In the genomic region with DNA sequence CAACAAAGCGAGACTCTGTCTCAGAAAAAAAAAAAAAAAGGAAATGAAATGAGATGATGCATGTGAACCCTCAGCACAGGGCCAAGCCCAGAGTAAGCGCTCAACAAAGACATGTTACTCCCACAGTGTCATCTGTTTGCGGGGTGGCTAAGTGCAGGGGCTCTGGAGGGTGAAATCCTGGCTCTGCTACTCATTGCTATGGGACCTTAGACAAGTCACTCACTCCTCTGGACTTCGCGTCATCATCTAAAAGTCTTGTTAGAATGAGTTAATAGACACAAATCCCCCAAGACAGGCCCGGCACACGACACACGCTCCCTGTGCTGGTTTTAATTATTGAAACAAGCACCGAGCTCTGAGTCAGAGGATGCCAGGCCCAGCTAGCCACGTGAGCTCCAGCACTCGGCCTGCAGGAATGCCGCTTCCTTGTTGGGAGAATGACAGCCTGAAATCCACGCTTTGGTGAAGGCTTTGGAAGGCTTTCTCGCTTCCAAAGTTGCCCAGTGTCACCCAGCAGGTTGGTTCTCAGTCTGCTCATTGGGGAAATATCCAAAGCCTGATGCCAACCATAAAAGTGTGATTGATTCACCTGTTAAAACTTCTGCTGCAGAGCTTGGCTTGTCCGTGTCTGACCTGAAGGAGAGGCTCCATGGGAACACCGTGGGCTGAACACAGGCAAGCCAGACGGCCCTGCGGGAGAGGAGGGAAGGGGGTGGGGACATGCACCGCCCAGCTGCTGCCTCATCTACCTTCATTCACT, we compare ENCODE assay signal across 10 cellular contexts. TPM values are rescaled to one million over a fixed set of nuclear protein-coding genes. Genes with fewer than 3 reads are reported as not detected.
DNase-seq lines count a peak whose midpoint lies in the region; ATAC-seq and TF ChIP-seq lines count a peak whose summit lies in the region.
"Had no signal": no experiment of that assay in that cellular context is flagged by ENCODE, and none has a peak within 500 bp of the region (broad histone marks: within the 10 kb centered on the region; RNA-seq: fewer than 3 reads in every experiment).

No MANE protein-coding gene starts in this region.

- TF ChIP-seq CTCF in upper lobe of right lung (IDR thresholded peaks at IDR 0.05), result no peak

- H3K36me3 ChIP-seq in adipocyte (ENCODE audit: control insufficient read depth, insufficient read depth, low read length, severe bottlenecking) (no peaks in the 10 kb centered on the region), upper lobe of right lung (no peaks in the 10 kb centered on the region)
- H3K36me3 ChIP-seq: BLaER1 treated with 17β-estradiol and CSF1 and Interleukin-3, amounts not matched to agents 10 nM and 100 nM had no signal

- ATAC-seq in upper lobe of right lung, result peak; percentile 8
- no peak for ATAC-seq in activated T-cell treated with anti-CD3 and anti-CD28 coated beads, Interleukin-2, amount 50 U/mL, for 72 hours (replicated peaks in 1 of 2)

- peak; percentile 12 to 30 for DNase-seq in SHP77 (lab: John Stamatoyannopoulos, UW)
- no peak for DNase-seq in SHP77 treated with DMSO at 0.1 percent for 48 hours (lab: John Stamatoyannopoulos, UW)
- DNase-seq in adipocyte (ENCODE audit: low read depth), result peak; percentile 98
- DNase-seq in iris pigment epithelial cell (ENCODE audit: low read depth), result peak; percentile 63
- DNase-seq in upper lobe of right lung, result no peak
- DNase-seq in NCI-H1436 treated with DMSO at 0.1 percent for 48 hours (lab: John Stamatoyannopoulos, UW), result no peak
- no peak for DNase-seq in stimulated activated CD4-positive, alpha-beta T cell treated with anti-CD3 and anti-CD28 coated beads, Interleukin-2, amount 100 ng/mL, for 24 hours
- no peak for DNase-seq in activated T-cell treated with anti-CD3 and anti-CD28 coated beads, Interleukin-2, amount 50 U/mL, for 72 hours

- no peak overlapping the region for H3K27ac ChIP-seq in upper lobe of right lung
- H3K27ac ChIP-seq: BLaER1 treated with 17β-estradiol and CSF1 and Interleukin-3, amounts not matched to agents 10 nM and 100 nM had no signal

- no peaks in the 10 kb centered on the region for H3K9me3 Mint-ChIP-seq in activated T-cell treated with anti-CD3 and anti-CD28 coated beads, Interleukin-2, amount 50 U/mL, for 72 hours
- H3K9me3 Mint-ChIP-seq: activated T-helper 2 cell treated with anti-CD3 and anti-CD28 coated beads, Interferon-gamma antibody, Interleukin-2, Interleukin-4, amounts not matched to agents 10 μg/mL and 5 μg/mL and 100 μg/mL, durations not matched to agents 14 hours and 24 hours and 36 hours had no signal

- H3K4me3 Mint-ChIP-seq in activated T-cell treated with anti-CD3 and anti-CD28 coated beads, Interleukin-2, amount 50 U/mL, for 72 hours, result no peak overlapping the region

- H3K9me3 ChIP-seq in adipocyte (ENCODE audit: control insufficient read depth, low read length) (no peaks in the 10 kb centered on the region), upper lobe of right lung (no peaks in the 10 kb centered on the region)

- H3K4me1 Mint-ChIP-seq in activated T-cell treated with anti-CD3 and anti-CD28 coated beads, Interleukin-2, amount 50 U/mL, for 72 hours (ENCODE audit: low read depth), result no peaks in the 10 kb centered on the region

- H3K4me1 ChIP-seq in adipocyte (ENCODE audit: control insufficient read depth, insufficient read depth, low read length) (peaks cover 46% of the 10 kb centered on the region), upper lobe of right lung (peaks cover 6% of the 10 kb centered on the region)

- H3K27me3 Mint-ChIP-seq in activated T-cell treated with anti-CD3 and anti-CD28 coated beads, Interleukin-2, amount 50 U/mL, for 72 hours (ENCODE audit: low read depth), result peaks cover 20% of the 10 kb centered on the region

- H3K36me3 Mint-ChIP-seq in activated T-cell treated with anti-CD3 and anti-CD28 coated beads, Interleukin-2, amount 50 U/mL, for 72 hours (ENCODE audit: insufficient read depth in 2 of 2), result no peaks in the 10 kb centered on the region

- H3K27me3 ChIP-seq in adipocyte (replicated peaks; ENCODE audit: control insufficient read depth, insufficient read depth, low read length), result peaks cover 10% of the 10 kb centered on the region
- H3K27me3 ChIP-seq in upper lobe of right lung, result no peaks in the 10 kb centered on the region
- H3K27me3 ChIP-seq: BLaER1 treated with 17β-estradiol and CSF1 and Interleukin-3, amounts not matched to agents 10 nM and 100 nM had no signal

- no peak overlapping the region for H3K27ac Mint-ChIP-seq in activated T-cell treated with anti-CD3 and anti-CD28 coated beads, Interleukin-2, amount 50 U/mL, for 72 hours
- H3K27ac Mint-ChIP-seq: activated T-helper 2 cell treated with anti-CD3 and anti-CD28 coated beads, Interferon-gamma antibody, Interleukin-2, Interleukin-4, amounts not matched to agents 10 μg/mL and 5 μg/mL and 100 μg/mL, durations not matched to agents 14 hours and 24 hours and 36 hours had no signal

- H3K9ac ChIP-seq in adipocyte (ENCODE audit: low read length), result peak overlapping the region; percentile 51
- H3K9ac ChIP-seq: BLaER1 treated with 17β-estradiol and CSF1 and Interleukin-3, amounts not matched to agents 10 nM and 100 nM had no signal

- no peak overlapping the region for H3K4me3 ChIP-seq in adipocyte (ENCODE audit: low read length)
- no peak overlapping the region for H3K4me3 ChIP-seq in upper lobe of right lung
- H3K4me3 ChIP-seq: BLaER1 treated with 17β-estradiol and CSF1 and Interleukin-3, amounts not matched to agents 10 nM and 100 nM had no signal

- intact Hi-C loops in upper lobe of right lung (cut with DNase I), result no loop called here

RNA-seq across cellular contexts. Expression of a gene that starts 36.7 kb away (rescaled TPM):
- 112 TPM for total RNA-seq in upper lobe of right lung
- 100 to 1,000 TPM; 149 to 156 TPM for total RNA-seq in activated T-cell treated with anti-CD3 and anti-CD28 coated beads, Interleukin-2, amount 50 U/mL, for 72 hours

Comparison
In these comparisons a context has a peak if more than half of its experiments do, and no peak if none do; other contexts are left out.
1. DNase-seq: peak in SHP77 (2 of 2), adipocyte (single experiment) and iris pigment epithelial cell (single experiment); none in SHP77 treated with DMSO at 0.1 percent for 48 hours (single experiment), upper lobe of right lung (single experiment), NCI-H1436 treated with DMSO at 0.1 percent for 48 hours (single experiment), stimulated activated CD4-positive, alpha-beta T cell treated with anti-CD3 and anti-CD28 coated beads, Interleukin-2, amount 100 ng/mL, for 24 hours (0 of 2) and activated T-cell treated with anti-CD3 and anti-CD28 coated beads, Interleukin-2, amount 50 U/mL, for 72 hours (0 of 2).